2 cellular contexts compared by ENCODE assay signal in the genomic region with DNA sequence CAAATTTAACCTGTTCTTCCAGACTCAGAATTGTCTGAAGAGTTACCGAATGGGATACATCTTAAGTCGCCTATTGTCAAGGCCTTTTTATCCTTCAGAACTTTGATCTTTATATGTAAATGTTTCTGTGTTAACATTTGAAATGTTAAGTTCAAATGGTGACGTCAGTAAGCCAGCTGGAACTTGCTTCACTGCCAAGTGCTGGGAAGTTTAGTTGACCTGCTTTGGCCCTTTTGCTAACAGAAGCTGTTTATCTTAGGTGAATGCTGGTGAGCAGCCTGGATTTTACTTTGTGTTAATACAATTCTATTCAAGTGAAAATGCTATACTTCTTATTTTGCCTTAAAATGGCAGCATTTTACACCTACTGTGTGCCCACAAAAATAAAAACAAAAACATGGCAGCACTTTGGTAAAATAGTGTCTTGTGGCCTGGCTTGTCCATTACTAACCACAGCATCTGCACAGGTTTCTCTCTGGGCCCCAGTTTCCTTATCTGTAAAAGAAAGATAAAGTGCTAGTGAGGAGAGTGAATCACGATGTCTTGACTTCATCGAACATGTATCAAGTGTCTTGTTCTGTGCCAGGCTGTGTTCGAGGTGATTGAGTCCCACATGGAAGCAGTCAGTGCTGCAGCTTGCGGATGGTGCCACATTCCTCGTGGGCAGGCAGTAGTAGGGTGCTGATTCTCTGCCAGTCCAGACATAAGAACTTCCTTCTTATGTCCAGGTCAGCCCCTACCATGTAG.
TF ChIP-seq lines count a peak whose summit lies in the region.

No MANE protein-coding gene starts in this region.

TF ChIP-seq in SK-N-SH, 30 proteins besides CTCF, POLR2A, EP300 and RAD21 (continued from another document):
- TF ChIP-seq, protein P1, sequence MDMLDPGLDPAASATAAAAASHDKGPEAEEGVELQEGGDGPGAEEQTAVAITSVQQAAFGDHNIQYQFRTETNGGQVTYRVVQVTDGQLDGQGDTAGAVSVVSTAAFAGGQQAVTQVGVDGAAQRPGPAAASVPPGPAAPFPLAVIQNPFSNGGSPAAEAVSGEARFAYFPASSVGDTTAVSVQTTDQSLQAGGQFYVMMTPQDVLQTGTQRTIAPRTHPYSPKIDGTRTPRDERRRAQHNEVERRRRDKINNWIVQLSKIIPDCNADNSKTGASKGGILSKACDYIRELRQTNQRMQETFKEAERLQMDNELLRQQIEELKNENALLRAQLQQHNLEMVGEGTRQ (IDR thresholded peaks at IDR 0.05; ENCODE audit: borderline replicate concordance, low read depth, low read length): no peak
- TF ChIP-seq TCF12 (IDR thresholded peaks at IDR 0.05): no peak
- no peak for TF ChIP-seq RXRA (IDR thresholded peaks at IDR 0.05; ENCODE audit: borderline replicate concordance, low read depth)
- TF ChIP-seq FOXM1 (IDR thresholded peaks at IDR 0.05; ENCODE audit: low read depth): no peak
- TF ChIP-seq RFX5 (IDR thresholded peaks at IDR 0.05; ENCODE audit: low read length): no peak
- TF ChIP-seq, protein P2, sequence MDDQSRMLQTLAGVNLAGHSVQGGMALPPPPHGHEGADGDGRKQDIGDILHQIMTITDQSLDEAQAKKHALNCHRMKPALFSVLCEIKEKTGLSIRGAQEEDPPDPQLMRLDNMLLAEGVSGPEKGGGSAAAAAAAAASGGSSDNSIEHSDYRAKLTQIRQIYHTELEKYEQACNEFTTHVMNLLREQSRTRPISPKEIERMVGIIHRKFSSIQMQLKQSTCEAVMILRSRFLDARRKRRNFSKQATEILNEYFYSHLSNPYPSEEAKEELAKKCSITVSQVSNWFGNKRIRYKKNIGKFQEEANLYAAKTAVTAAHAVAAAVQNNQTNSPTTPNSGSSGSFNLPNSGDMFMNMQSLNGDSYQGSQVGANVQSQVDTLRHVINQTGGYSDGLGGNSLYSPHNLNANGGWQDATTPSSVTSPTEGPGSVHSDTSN (IDR thresholded peaks at IDR 0.05): no peak

TF ChIP-seq in SK-N-SH treated with all-trans-retinoic acid at 6 μM for 48 hours, 23 proteins besides CTCF, POLR2A, EP300 and RAD21 (continued from another document):
- TF ChIP-seq ZFP3 (CRISPR knock-in tag; IDR thresholded peaks at IDR 0.05) (no peak), SNAI2 (CRISPR knock-in tag; IDR thresholded peaks at IDR 0.05) (no peak)
